8 cellular contexts compared by ENCODE assay signal in the genomic region with DNA sequence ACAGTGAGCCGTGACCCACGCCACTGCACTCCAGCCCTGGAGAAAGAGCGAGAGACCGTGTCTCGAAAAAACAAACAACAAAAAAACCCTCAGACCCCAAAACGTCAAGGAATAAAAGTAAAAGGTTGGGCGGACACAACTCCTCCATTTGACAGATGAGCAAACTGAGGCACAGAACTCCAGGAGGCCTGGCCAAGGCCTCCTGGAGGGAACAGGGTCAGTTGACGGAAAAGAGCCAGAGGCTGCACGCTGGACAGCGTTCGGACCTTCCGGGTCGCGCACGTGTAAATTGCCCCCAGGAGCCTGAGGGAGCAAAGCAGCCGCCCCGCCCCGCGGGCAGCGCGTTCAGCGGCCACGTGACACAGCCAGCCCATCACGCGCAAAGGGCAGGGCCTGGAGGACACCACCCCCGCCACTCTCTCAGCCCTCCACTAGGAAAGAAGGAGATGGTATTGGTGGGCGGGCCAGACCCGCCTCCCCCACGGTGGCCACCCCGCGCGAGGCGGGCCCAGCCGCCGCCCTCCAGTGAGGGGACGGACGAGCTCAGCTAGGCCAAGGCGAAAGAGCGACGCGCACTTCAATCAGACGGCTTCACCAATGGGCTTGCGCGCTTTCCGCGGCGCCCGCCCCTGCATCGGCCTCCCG.
A peak's percentile ranks its signal among the peaks of the same experiment; 100 is the strongest.
DNase-seq lines count a peak whose midpoint lies in the region; ATAC-seq and TF ChIP-seq lines count a peak whose summit lies in the region.

No MANE protein-coding gene starts in this region.

- H3K4me3 Mint-ChIP-seq in activated T-cell treated with anti-CD3 and anti-CD28 coated beads, Interleukin-2, amount 50 U/mL, for 24 hours, result peak overlapping the region; percentile 75

- TF ChIP-seq POLR2A in erythroblast (IDR thresholded peaks at IDR 0.05; ENCODE audit: low read length), result no peak

- peaks cover 39% of the 10 kb centered on the region for H3K4me1 Mint-ChIP-seq in activated T-cell treated with anti-CD3 and anti-CD28 coated beads, Interleukin-2, amount 50 U/mL, for 24 hours (ENCODE audit: low read depth)

- H4K20me1 ChIP-seq in PC-3 (ENCODE audit: low read length), result peaks cover 37% of the 10 kb centered on the region

- peak overlapping the region; percentile 52 for H3K4me3 ChIP-seq in Jurkat, Clone E6-1 (ENCODE audit: low read length)
- H3K4me3 ChIP-seq in PC-3 (ENCODE audit: low read length), result peak overlapping the region; percentile 72; the same call in 1 of the 2 replicates
- peak overlapping the region; percentile 70 to 96 for H3K4me3 ChIP-seq in mucosa of rectum (ENCODE audit: low read length in 2 of 2)

- intact Hi-C loops in PC-3 (cut with micrococcal nuclease), result loop anchor here (2.0 to 5.0 kb wide), 2 partner anchors 25 to 78 kb away; no protein-coding TSS in a partner anchor

- H3K27me3 ChIP-seq in PC-3 (ENCODE audit: low read length) (no peaks in the 10 kb centered on the region), mucosa of rectum (ENCODE audit: control insufficient read depth in 2 of 2, insufficient read depth in 2 of 2, low read length in 2 of 2) (no peaks in the 10 kb centered on the region)

- peaks cover 39% of the 10 kb centered on the region for H3K79me2 ChIP-seq in PC-3 (ENCODE audit: low read length)

- H3K9ac ChIP-seq in PC-3 (ENCODE audit: low read length) (peak overlapping the region; percentile 99), mucosa of rectum (ENCODE audit: low read depth in 1 of 2, low read length in 2 of 2) (peak overlapping the region; percentile 84 to 98)

- H3K4me2 ChIP-seq in PC-3 (ENCODE audit: low read length), result peak overlapping the region; percentile 79

- H3K4me1 ChIP-seq in PC-3 (ENCODE audit: insufficient read depth, low read length) (peaks cover 17% of the 10 kb centered on the region; the same call in 1 of the 2 replicates), mucosa of rectum (ENCODE audit: control insufficient read depth in 2 of 2, insufficient read depth in 2 of 2, low read length in 2 of 2) (peaks cover 16% of the 10 kb centered on the region in 2 donors)

- ATAC-seq in GM21717 (IDR thresholded peaks at IDR 0.05; ENCODE audit: unreplicated experiment) (peak; percentile 90), PC-3 (peak; percentile 91)

- H3K9me2 ChIP-seq in PC-3 (replicated peaks; ENCODE audit: low read length), result no peaks in the 10 kb centered on the region

- BruUV-seq in PC-3 (replicated peaks; lab: Mats Ljungman, UMichigan), result no TSS peak

- H3K27ac ChIP-seq in PC-3 (ENCODE audit: low read length) (peak overlapping the region; percentile 95), mucosa of rectum (ENCODE audit: low read depth in 2 of 2, low read length in 2 of 2) (peak overlapping the region; percentile 99 to 100)

- H3F3A ChIP-seq in PC-3 (ENCODE audit: low read length, unreplicated experiment), result peaks cover 5% of the 10 kb centered on the region

- H3K9me3 ChIP-seq in PC-3 (ENCODE audit: low read length), result no peaks in the 10 kb centered on the region
- no peaks in the 10 kb centered on the region for H3K9me3 ChIP-seq in mucosa of rectum (ENCODE audit: control insufficient read depth in 2 of 2, low read length in 2 of 2)

- H3K27me3 Mint-ChIP-seq in activated T-cell treated with anti-CD3 and anti-CD28 coated beads, Interleukin-2, amount 50 U/mL, for 24 hours, result no peaks in the 10 kb centered on the region

- peak overlapping the region; percentile 64 for H2AFZ ChIP-seq in PC-3 (ENCODE audit: low read length)

- peaks cover 6% of the 10 kb centered on the region; the same call in 1 of the 2 replicates for H3K36me3 ChIP-seq in PC-3 (ENCODE audit: low read depth, low read length)
- H3K36me3 ChIP-seq in mucosa of rectum (ENCODE audit: control insufficient read depth in 2 of 2, insufficient read depth in 2 of 2, low read length in 2 of 2), result no peaks in the 10 kb centered on the region

- peaks cover 37% of the 10 kb centered on the region for H3K36me3 Mint-ChIP-seq in activated T-cell treated with anti-CD3 and anti-CD28 coated beads, Interleukin-2, amount 50 U/mL, for 24 hours (ENCODE audit: low read depth)

- no peak for TF ChIP-seq CTCF in PC-3 (conservative IDR thresholded peaks at IDR 0.05; ENCODE audit: low read depth, low read length)

- CTCF ChIA-PET in PC-3 (lab: Charles Lee), result interaction anchor here (0.7 kb wide), 1 partner anchor 67 kb away, joined by 5 read pairs; no protein-coding TSS in a partner anchor

- DNase-seq in DMS 273 (lab: John Stamatoyannopoulos, UW; ENCODE audit: unreplicated experiment) (peak; percentile 99), PC-3 (peak; percentile 95), erythroblast (lab: John Stamatoyannopoulos, UW) (peak; percentile 99)
- peak; percentile 98 for DNase-seq in Jurkat, Clone E6-1 (ENCODE audit: low read depth, low spot score)
- peak; percentile 97 for DNase-seq in activated T-cell treated with anti-CD3 and anti-CD28 coated beads, Interleukin-2, amount 50 U/mL, for 24 hours
- DNase-seq in stimulated activated CD8-positive, alpha-beta memory T cell treated with anti-CD3 and anti-CD28 coated beads, Interleukin-4, amount 100 ng/mL, for 4 hours (ENCODE audit: low read depth in 2 of 2, low spot score in 1 of 2), result peak; percentile 87 to 97

- H3K9me3 Mint-ChIP-seq in activated T-cell treated with anti-CD3 and anti-CD28 coated beads, Interleukin-2, amount 50 U/mL, for 24 hours, result no peaks in the 10 kb centered on the region

- H3K27ac Mint-ChIP-seq in activated T-cell treated with anti-CD3 and anti-CD28 coated beads, Interleukin-2, amount 50 U/mL, for 24 hours, result peak overlapping the region; percentile 95

- POLR2A ChIA-PET in PC-3 (lab: Charles Lee; ENCODE audit: unreplicated experiment), result interaction anchor here (0.6 to 0.7 kb wide), 5 partner anchors 19 to 1105 kb away, joined by 3 to 6 read pairs (median 5); no protein-coding TSS in a partner anchor

Comparison
In these comparisons a context has a peak if more than half of its experiments do, and no peak if none do; other contexts are left out.
1. Peak in every context shown above with its lines: DNase-seq, ATAC-seq, H3K4me3 ChIP-seq and H3K27ac ChIP-seq.